8 cellular contexts compared by ENCODE assay signal in genomic region chr1:41891403-41891896, GRCh38. TPM values are rescaled to one million over a fixed set of nuclear protein-coding genes. Genes with fewer than 3 reads are reported as not detected.
DNase-seq lines count a peak whose midpoint lies in the region; ATAC-seq and TF ChIP-seq lines count a peak whose summit lies in the region.

No MANE protein-coding gene starts in this region.

- H3K9me3 ChIP-seq in suprapubic skin, result no peaks in the 10 kb centered on the region

- H3K9me3 Mint-ChIP-seq in dendritic cell treated with granulocyte-macrophage colony-stimulating factor and Interleukin-4, amounts not matched to agents 40 ng/mL and 50 ng/mL, for 4 days, result no peaks in the 10 kb centered on the region
- H3K9me3 Mint-ChIP-seq in naive B cell, result no peaks in the 10 kb centered on the region

- peak; percentile 72 for ATAC-seq in GM21515 (IDR thresholded peaks at IDR 0.05; ENCODE audit: unreplicated experiment)
- peak; percentile 98 to 99 for ATAC-seq in naive B cell (ENCODE audit: low read depth in 2 of 2)

- TF ChIP-seq EP300 in suprapubic skin (IDR thresholded peaks at IDR 0.05), result no peak

- no peaks in the 10 kb centered on the region for H3K36me3 Mint-ChIP-seq in dendritic cell treated with granulocyte-macrophage colony-stimulating factor and Interleukin-4, amounts not matched to agents 40 ng/mL and 50 ng/mL, for 4 days (ENCODE audit: low read depth)
- no peaks in the 10 kb centered on the region for H3K36me3 Mint-ChIP-seq in naive B cell

- DNase-seq in ELR (ENCODE audit: low read depth) (peak; percentile 26), LoVo (ENCODE audit: low spot score) (peak; percentile 38), naive B cell (peak; percentile 66), suprapubic skin (ENCODE audit: low spot score in 2 of 2) (no peak), cerebellar nuclear complex (lab: John Stamatoyannopoulos, UW) (no peak)
- peak in 3 of 4 experiments; percentile 11 to 43 (median 14) for DNase-seq in activated CD4-positive, CD25-positive, alpha-beta regulatory T cell (lab: John Stamatoyannopoulos, UW)

- H3K4me1 ChIP-seq in suprapubic skin, result peaks cover 19% of the 10 kb centered on the region

- peaks cover 29% of the 10 kb centered on the region for H3K4me1 Mint-ChIP-seq in dendritic cell treated with granulocyte-macrophage colony-stimulating factor and Interleukin-4, amounts not matched to agents 40 ng/mL and 50 ng/mL, for 4 days (ENCODE audit: low read depth)
- H3K4me1 Mint-ChIP-seq in naive B cell, result peaks cover 18 to 27% (median 22%) of the 10 kb centered on the region in 3 donors

- H3K27me3 ChIP-seq in suprapubic skin, result no peaks in the 10 kb centered on the region

- WGBS in suprapubic skin, result 80% methylated on average over 9 of the region's 9 CpGs

- H3K27ac ChIP-seq in suprapubic skin, result peak overlapping the region; percentile 41

- no peak for TF ChIP-seq CTCF in suprapubic skin (IDR thresholded peaks at IDR 0.05)

- peak overlapping the region; percentile 75 for H3K27ac Mint-ChIP-seq in dendritic cell treated with granulocyte-macrophage colony-stimulating factor and Interleukin-4, amounts not matched to agents 40 ng/mL and 50 ng/mL, for 4 days
- H3K27ac Mint-ChIP-seq in naive B cell, result peak overlapping the region; percentile 84 to 95 (median 88)

- no peaks in the 10 kb centered on the region for H3K27me3 Mint-ChIP-seq in dendritic cell treated with granulocyte-macrophage colony-stimulating factor and Interleukin-4, amounts not matched to agents 40 ng/mL and 50 ng/mL, for 4 days
- H3K27me3 Mint-ChIP-seq in naive B cell, result no peaks in the 10 kb centered on the region

- H3K4me3 Mint-ChIP-seq in dendritic cell treated with granulocyte-macrophage colony-stimulating factor and Interleukin-4, amounts not matched to agents 40 ng/mL and 50 ng/mL, for 4 days, result peak overlapping the region; percentile 69
- peak overlapping the region; percentile 64 to 93 (median 87) for H3K4me3 Mint-ChIP-seq in naive B cell

- H3K4me3 ChIP-seq in suprapubic skin, result peak overlapping the region; percentile 35

- no peak for TF ChIP-seq POLR2A in suprapubic skin (IDR thresholded peaks at IDR 0.05)

- intact Hi-C loops in dendritic cell treated with granulocyte-macrophage colony-stimulating factor and Interleukin-4, amounts not matched to agents 40 ng/mL and 50 ng/mL, for 4 days (cut with micrococcal nuclease), result no loop called here

- no peaks in the 10 kb centered on the region for H3K36me3 ChIP-seq in suprapubic skin

RNA-seq across cellular contexts. Expression of gene HIVEP3, which starts 27.3 kb away (rescaled TPM):
- 1 to 10 TPM in 4 of 6 donors, under 1 TPM in 2; 0.83 to 2.1 (median 1.3) TPM for polyA plus RNA-seq in naive B cell (ENCODE audit: low read depth in 6 of 6)
- 10 to 100 TPM; 11.3 to 23.9 (median 18.3) TPM for total RNA-seq in suprapubic skin

Comparison
In these comparisons a context has a peak if more than half of its experiments do, and no peak if none do; other contexts are left out.
1. DNase-seq: peak in ELR (single experiment), LoVo (single experiment), activated CD4-positive, CD25-positive, alpha-beta regulatory T cell (3 of 4) and naive B cell (single experiment); none in suprapubic skin (0 of 2) and cerebellar nuclear complex (0 of 2).